ENCODE assay signal across 12 cellular contexts in genomic region chr17:2181206-2181983, GRCh38.
DNase-seq lines count a peak whose midpoint lies in the region; ATAC-seq, FAIRE-seq and TF ChIP-seq lines count a peak whose summit lies in the region.
"Had no signal": no experiment of that assay in that cellular context is flagged by ENCODE, and none has a peak within 500 bp of the region (broad histone marks: within the 10 kb centered on the region; RNA-seq: fewer than 3 reads in every experiment).

No MANE protein-coding gene starts in this region.

- H3K27ac ChIP-seq in ACC112 (ENCODE audit: low read depth, low read length): peak overlapping the region; percentile 59
- peak overlapping the region; percentile 46 for H3K27ac ChIP-seq in SJSA1
- peak overlapping the region; percentile 4 for H3K27ac ChIP-seq in neuronal stem cell (replicated peaks; ENCODE audit: low read length)
- no peak overlapping the region for H3K27ac ChIP-seq in RWPE1

- H4K91ac ChIP-seq in neuronal stem cell (ENCODE audit: low read depth, low read length, poor library complexity): no peak overlapping the region

- no peak overlapping the region for H4K8ac ChIP-seq in neuronal stem cell (ENCODE audit: low read depth, low read length)

- no peak overlapping the region for H2BK15ac ChIP-seq in neuronal stem cell (ENCODE audit: low read length)

- H3K79me1 ChIP-seq in neuronal stem cell (ENCODE audit: low read depth, low read length): peaks cover 3% of the 10 kb centered on the region

- no peak overlapping the region for H3K18ac ChIP-seq in neuronal stem cell (ENCODE audit: low read length)

- no peak overlapping the region for H3K4ac ChIP-seq in neuronal stem cell (ENCODE audit: low read length)

- DNase-seq in SJSA1 (ENCODE audit: low read depth in 1 of 2, low spot score in 2 of 2) (peak; percentile 53 to 69), frontal cortex (ENCODE audit: low spot score in 2 of 2) (peak; percentile 8 to 38), neuronal stem cell (ENCODE audit: low spot score) (no peak), RWPE1 (ENCODE audit: low spot score) (no peak), NCI-H1105 (lab: John Stamatoyannopoulos, UW) (no peak)
- no peak for DNase-seq in activated effector memory CD4-positive, alpha-beta T cell treated with anti-CD3 and anti-CD28 coated beads, Interleukin-2, amount 50 U/mL, for 16 hours
- DNase-seq: activated naive CD8-positive, alpha-beta T cell treated with anti-CD3 and anti-CD28 coated beads, Interleukin-2, amount 10 ng/mL, durations not matched to agents 7 days and 5 days; CD4-positive, alpha-beta T cell; NCI-H446 treated with DMSO at 0.1 percent for 48 hours; stimulated activated CD4-positive, alpha-beta T cell treated with anti-CD3 and anti-CD28 coated beads, Interleukin-2, amount 100 ng/mL, for 24 hours had no signal

- no peak overlapping the region for H3K4me2 ChIP-seq in neuronal stem cell (ENCODE audit: insufficient read depth, low read length, poor library complexity, severe bottlenecking)

- H3K9me3 ChIP-seq in SJSA1 (replicated peaks) (no peaks in the 10 kb centered on the region), neuronal stem cell (replicated peaks in 1 of 2; ENCODE audit: control insufficient read depth in 2 of 2, insufficient read depth in 1 of 2, low read depth in 1 of 2, low read length in 2 of 2) (no peaks in the 10 kb centered on the region)

- no peaks in the 10 kb centered on the region; the same call in 1 of the 2 replicates for H3K36me3 ChIP-seq in ACC112 (ENCODE audit: insufficient read depth, low read length)
- H3K36me3 ChIP-seq in SJSA1: peaks cover 13% of the 10 kb centered on the region
- peaks cover 13 to 91% of the 10 kb centered on the region in 2 donors for H3K36me3 ChIP-seq in neuronal stem cell (replicated peaks in 1 of 2; ENCODE audit: control insufficient read depth in 2 of 2, insufficient read depth in 2 of 2, low read length in 2 of 2)

- H3K14ac ChIP-seq in neuronal stem cell (ENCODE audit: low read length): no peak overlapping the region

- H2AK5ac ChIP-seq in neuronal stem cell (ENCODE audit: low read depth, low read length): no peak overlapping the region

- H3K4me3 ChIP-seq in ACC112 (ENCODE audit: low read depth, low read length) (no peak overlapping the region; the same call in 1 of the 2 replicates), SJSA1 (no peak overlapping the region), neuronal stem cell (ENCODE audit: low read length in 2 of 2) (no peak overlapping the region)

- H3K9ac ChIP-seq in neuronal stem cell (ENCODE audit: low read depth, low read length, poor library complexity): no peak overlapping the region

- no peak overlapping the region for H2BK5ac ChIP-seq in neuronal stem cell (ENCODE audit: low read length)

- WGBS in neuronal stem cell (ENCODE audit: extremely low coverage in 2 of 2, insufficient read length in 2 of 2, insufficient replicate concordance in 1 of 2), 2 donors: no CpG with 5 or more reads among the region's 15 CpGs

- H3K23ac ChIP-seq in neuronal stem cell (ENCODE audit: low read depth, low read length, poor library complexity): no peak overlapping the region

- CTCF ChIA-PET in RWPE1 (lab: Yijun Ruan, JAX): no interaction called here

- ATAC-seq in HG03139 (IDR thresholded peaks at IDR 0.05; ENCODE audit: unreplicated experiment): no peak

- no peak for FAIRE-seq in frontal cortex (lab: Jason Lieb, UNC)

- H3K27me3 ChIP-seq in ACC112 (ENCODE audit: insufficient read depth, low read length): no peaks in the 10 kb centered on the region
- no peaks in the 10 kb centered on the region for H3K27me3 ChIP-seq in SJSA1 (replicated peaks)
- H3K27me3 ChIP-seq in neuronal stem cell (ENCODE audit: control insufficient read depth in 3 of 3, insufficient read depth in 3 of 3, low read depth in 1 of 3, low read length in 3 of 3): no peaks in the 10 kb centered on the region

- H2AFZ ChIP-seq in ACC112 (ENCODE audit: low read length, unreplicated experiment): no peak overlapping the region
- H2AFZ ChIP-seq in neuronal stem cell (ENCODE audit: low read length): no peak overlapping the region

- H2BK120ac ChIP-seq in neuronal stem cell (ENCODE audit: low read depth, low read length): no peak overlapping the region

- H2BK12ac ChIP-seq in neuronal stem cell (ENCODE audit: low read length): no peak overlapping the region

- POLR2A ChIA-PET in RWPE1 (lab: Yijun Ruan, JAX; ENCODE audit: low non-redundant PET): no interaction called here

- no peaks in the 10 kb centered on the region for H3K79me2 ChIP-seq in ACC112 (ENCODE audit: control insufficient read depth, insufficient read depth, low read length, unreplicated experiment)

- H3K4me1 ChIP-seq in ACC112 (ENCODE audit: control insufficient read depth, insufficient read depth, low read length, unreplicated experiment) (peaks cover 57% of the 10 kb centered on the region), SJSA1 (replicated peaks) (peaks cover 60% of the 10 kb centered on the region), neuronal stem cell (ENCODE audit: control insufficient read depth in 2 of 2, insufficient read depth in 1 of 2, low read depth in 1 of 2, low read length in 2 of 2) (peaks cover 10 to 15% of the 10 kb centered on the region in 2 donors)

- TF ChIP-seq CTCF in RWPE1 (conservative IDR thresholded peaks at IDR 0.05; ENCODE audit: low read depth): no peak

Comparison
In these comparisons a context has a peak if more than half of its experiments do, and no peak if none do; other contexts are left out.
1. DNase-seq: peak in SJSA1 (2 of 2) and frontal cortex (2 of 2); none in neuronal stem cell (single experiment), activated effector memory CD4-positive, alpha-beta T cell treated with anti-CD3 and anti-CD28 coated beads, Interleukin-2, amount 50 U/mL, for 16 hours (single experiment), RWPE1 (single experiment) and NCI-H1105 (single experiment).